In the genomic region with DNA sequence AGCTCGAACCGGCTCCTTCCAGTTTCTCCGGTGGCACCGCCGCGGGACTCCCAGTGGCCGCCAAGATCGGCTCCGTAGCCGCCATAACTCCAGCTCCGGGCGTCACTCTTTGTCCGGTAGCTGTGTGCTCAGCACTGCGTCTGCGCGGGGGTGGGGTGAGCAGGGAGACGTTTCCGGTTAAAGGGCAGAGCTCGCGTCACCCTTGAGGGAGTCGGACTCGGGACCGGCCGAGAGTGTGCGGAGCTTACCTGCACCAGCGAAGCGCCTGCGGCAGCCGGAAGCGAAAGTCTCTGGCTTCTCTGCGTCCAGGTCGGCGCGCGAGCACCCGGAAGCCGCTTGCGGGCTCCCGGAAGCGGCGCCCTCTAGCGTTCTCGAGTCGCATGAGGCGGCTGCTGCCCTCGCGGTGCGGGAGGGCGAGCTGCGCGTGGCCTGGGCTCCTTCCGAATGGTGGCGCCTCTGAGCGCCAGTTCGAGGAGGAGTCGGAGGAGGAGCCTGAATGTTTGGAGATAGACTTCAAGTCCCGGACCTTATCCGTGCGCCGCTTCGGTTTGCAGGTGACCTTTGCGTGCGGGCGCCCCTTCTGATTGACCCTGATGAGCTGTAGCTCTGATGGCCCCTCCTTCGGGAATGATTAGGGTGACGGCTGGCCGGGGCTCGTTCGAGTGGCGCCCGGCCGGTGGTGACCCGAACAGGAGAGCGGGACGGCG, we compare ENCODE assay signal across 1 cellular context.
TF ChIP-seq lines count a peak whose summit lies in the region.

A gene (minus strand): TSS at position 303 of the 707 bp plus-strand sequence. CDS start 218 bp downstream, at position 85.

TF ChIP-seq in K562, 482 proteins besides CTCF, POLR2A, EP300 and RAD21 (continued from another document and continues in another):
- TF ChIP-seq ETS2 (tag; IDR thresholded peaks at IDR 0.05; ENCODE audit: borderline replicate concordance, poor library complexity, severe bottlenecking), result no peak
- peak; percentile 85 for TF ChIP-seq PML (IDR thresholded peaks at IDR 0.05; ENCODE audit: low read length)
- TF ChIP-seq PURB (CRISPR knock-in tag; IDR thresholded peaks at IDR 0.05; ENCODE audit: low read depth), result no peak
- TF ChIP-seq POU5F1 (IDR thresholded peaks at IDR 0.05; ENCODE audit: borderline replicate concordance, low read depth, low read length, partially characterized antibody), result no peak
- TF ChIP-seq SRSF7 (optimal IDR thresholded peaks at IDR 0.05; ENCODE audit: low read depth, low read length), result no peak
- no peak for TF ChIP-seq FOXJ2 (tag; IDR thresholded peaks at IDR 0.05)
- peak; percentile 88 for TF ChIP-seq PHF8 (IDR thresholded peaks at IDR 0.05; ENCODE audit: borderline replicate concordance, low read length)
- TF ChIP-seq ATF7 (IDR thresholded peaks at IDR 0.05), result peak; percentile 94
- TF ChIP-seq, protein P1, sequence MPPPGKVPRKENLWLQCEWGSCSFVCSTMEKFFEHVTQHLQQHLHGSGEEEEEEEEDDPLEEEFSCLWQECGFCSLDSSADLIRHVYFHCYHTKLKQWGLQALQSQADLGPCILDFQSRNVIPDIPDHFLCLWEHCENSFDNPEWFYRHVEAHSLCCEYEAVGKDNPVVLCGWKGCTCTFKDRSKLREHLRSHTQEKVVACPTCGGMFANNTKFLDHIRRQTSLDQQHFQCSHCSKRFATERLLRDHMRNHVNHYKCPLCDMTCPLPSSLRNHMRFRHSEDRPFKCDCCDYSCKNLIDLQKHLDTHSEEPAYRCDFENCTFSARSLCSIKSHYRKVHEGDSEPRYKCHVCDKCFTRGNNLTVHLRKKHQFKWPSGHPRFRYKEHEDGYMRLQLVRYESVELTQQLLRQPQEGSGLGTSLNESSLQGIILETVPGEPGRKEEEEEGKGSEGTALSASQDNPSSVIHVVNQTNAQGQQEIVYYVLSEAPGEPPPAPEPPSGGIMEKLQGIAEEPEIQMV (tag; conservative IDR thresholded peaks at IDR 0.05; ENCODE audit: low read depth), result peak; percentile 85
- TF ChIP-seq, protein P2, sequence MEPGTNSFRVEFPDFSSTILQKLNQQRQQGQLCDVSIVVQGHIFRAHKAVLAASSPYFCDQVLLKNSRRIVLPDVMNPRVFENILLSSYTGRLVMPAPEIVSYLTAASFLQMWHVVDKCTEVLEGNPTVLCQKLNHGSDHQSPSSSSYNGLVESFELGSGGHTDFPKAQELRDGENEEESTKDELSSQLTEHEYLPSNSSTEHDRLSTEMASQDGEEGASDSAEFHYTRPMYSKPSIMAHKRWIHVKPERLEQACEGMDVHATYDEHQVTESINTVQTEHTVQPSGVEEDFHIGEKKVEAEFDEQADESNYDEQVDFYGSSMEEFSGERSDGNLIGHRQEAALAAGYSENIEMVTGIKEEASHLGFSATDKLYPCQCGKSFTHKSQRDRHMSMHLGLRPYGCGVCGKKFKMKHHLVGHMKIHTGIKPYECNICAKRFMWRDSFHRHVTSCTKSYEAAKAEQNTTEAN (CRISPR knock-in tag; IDR thresholded peaks at IDR 0.05), result no peak
- TF ChIP-seq, protein P3, sequence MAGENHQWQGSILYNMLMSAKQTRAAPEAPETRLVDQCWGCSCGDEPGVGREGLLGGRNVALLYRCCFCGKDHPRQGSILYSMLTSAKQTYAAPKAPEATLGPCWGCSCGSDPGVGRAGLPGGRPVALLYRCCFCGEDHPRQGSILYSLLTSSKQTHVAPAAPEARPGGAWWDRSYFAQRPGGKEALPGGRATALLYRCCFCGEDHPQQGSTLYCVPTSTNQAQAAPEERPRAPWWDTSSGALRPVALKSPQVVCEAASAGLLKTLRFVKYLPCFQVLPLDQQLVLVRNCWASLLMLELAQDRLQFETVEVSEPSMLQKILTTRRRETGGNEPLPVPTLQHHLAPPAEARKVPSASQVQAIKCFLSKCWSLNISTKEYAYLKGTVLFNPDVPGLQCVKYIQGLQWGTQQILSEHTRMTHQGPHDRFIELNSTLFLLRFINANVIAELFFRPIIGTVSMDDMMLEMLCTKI (IDR thresholded peaks at IDR 0.05; ENCODE audit: partially characterized antibody), result no peak
- TF ChIP-seq SRSF1 (IDR thresholded peaks at IDR 0.05; ENCODE audit: low read depth, low read length), result 0 out of 2 replicates have a peak, but pooled peaks have one; percentile 49
- peak; percentile 58 for TF ChIP-seq HDAC3 (IDR thresholded peaks at IDR 0.05; ENCODE audit: borderline replicate concordance, partially characterized antibody)
- TF ChIP-seq MTA3 (IDR thresholded peaks at IDR 0.05; ENCODE audit: borderline replicate concordance), result peak; percentile 95
- peak; percentile 30; the same call in 1 of the 2 replicates for TF ChIP-seq OTX1 (CRISPR knock-in tag; IDR thresholded peaks at IDR 0.05)
- no peak for TF ChIP-seq KLF10 (CRISPR knock-in tag; IDR thresholded peaks at IDR 0.05)
- TF ChIP-seq ESRRA (IDR thresholded peaks at IDR 0.05; ENCODE audit: borderline replicate concordance, low read depth), result peak; percentile 93
- TF ChIP-seq ZNF347 (CRISPR knock-in tag; IDR thresholded peaks at IDR 0.05; ENCODE audit: low read depth), result no peak
- TF ChIP-seq EGR1 (conservative IDR thresholded peaks at IDR 0.05), result peak; percentile 46; the same call in 1 of the 2 replicates
- peak; percentile 89 for TF ChIP-seq PHF20 (IDR thresholded peaks at IDR 0.05; ENCODE audit: partially characterized antibody)
- TF ChIP-seq TAL1 (IDR thresholded peaks at IDR 0.05), result no peak; the same call in 1 of the 2 replicates
- TF ChIP-seq ZNF212 (CRISPR knock-in tag; IDR thresholded peaks at IDR 0.05), result no peak
- peak; percentile 93 for TF ChIP-seq RBBP5 (IDR thresholded peaks at IDR 0.05; ENCODE audit: borderline replicate concordance, insufficient read depth, low read length, poor library complexity, severe bottlenecking)
- TF ChIP-seq ZNF174 (CRISPR knock-in tag; IDR thresholded peaks at IDR 0.05), result no peak
- no peak; the same call in 1 of the 2 replicates for TF ChIP-seq ZNF24 (IDR thresholded peaks at IDR 0.05)
- peak; percentile 85; the same call in 1 of the 2 replicates for TF ChIP-seq ELF2 (CRISPR knock-in tag; IDR thresholded peaks at IDR 0.05)
- no peak for TF ChIP-seq YBX1 (IDR thresholded peaks at IDR 0.05)
- no peak for TF ChIP-seq SLC30A9 (CRISPR knock-in tag; IDR thresholded peaks at IDR 0.05)
- TF ChIP-seq, protein P4, sequence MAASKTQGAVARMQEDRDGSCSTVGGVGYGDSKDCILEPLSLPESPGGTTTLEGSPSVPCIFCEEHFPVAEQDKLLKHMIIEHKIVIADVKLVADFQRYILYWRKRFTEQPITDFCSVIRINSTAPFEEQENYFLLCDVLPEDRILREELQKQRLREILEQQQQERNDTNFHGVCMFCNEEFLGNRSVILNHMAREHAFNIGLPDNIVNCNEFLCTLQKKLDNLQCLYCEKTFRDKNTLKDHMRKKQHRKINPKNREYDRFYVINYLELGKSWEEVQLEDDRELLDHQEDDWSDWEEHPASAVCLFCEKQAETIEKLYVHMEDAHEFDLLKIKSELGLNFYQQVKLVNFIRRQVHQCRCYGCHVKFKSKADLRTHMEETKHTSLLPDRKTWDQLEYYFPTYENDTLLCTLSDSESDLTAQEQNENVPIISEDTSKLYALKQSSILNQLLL (CRISPR knock-in tag; IDR thresholded peaks at IDR 0.05; ENCODE audit: borderline replicate concordance), result no peak
- no peak for TF ChIP-seq CAMTA2 (CRISPR knock-in tag; conservative IDR thresholded peaks at IDR 0.05)
- TF ChIP-seq WHSC1 (IDR thresholded peaks at IDR 0.05; ENCODE audit: low read length), result no peak
- TF ChIP-seq EWSR1 (IDR thresholded peaks at IDR 0.05; ENCODE audit: borderline replicate concordance, low read depth, partially characterized antibody), result no peak
- peak; percentile 97 for TF ChIP-seq L3MBTL2 (IDR thresholded peaks at IDR 0.05)
- TF ChIP-seq, protein P5, sequence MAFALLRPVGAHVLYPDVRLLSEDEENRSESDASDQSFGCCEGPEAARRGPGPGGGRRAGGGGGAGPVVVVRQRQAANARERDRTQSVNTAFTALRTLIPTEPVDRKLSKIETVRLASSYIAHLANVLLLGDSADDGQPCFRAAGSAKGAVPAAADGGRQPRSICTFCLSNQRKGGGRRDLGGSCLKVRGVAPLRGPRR (CRISPR knock-in tag; IDR thresholded peaks at IDR 0.05), result no peak
- no peak for TF ChIP-seq SETDB1 (IDR thresholded peaks at IDR 0.05; ENCODE audit: low read length)
- no peak for TF ChIP-seq PTTG1 (tag; IDR thresholded peaks at IDR 0.05; ENCODE audit: low read depth)
- TF ChIP-seq SMAD4 (CRISPR knock-in tag; conservative IDR thresholded peaks at IDR 0.05), result peak; percentile 62; the same call in 1 of the 2 replicates
- TF ChIP-seq, protein P6, sequence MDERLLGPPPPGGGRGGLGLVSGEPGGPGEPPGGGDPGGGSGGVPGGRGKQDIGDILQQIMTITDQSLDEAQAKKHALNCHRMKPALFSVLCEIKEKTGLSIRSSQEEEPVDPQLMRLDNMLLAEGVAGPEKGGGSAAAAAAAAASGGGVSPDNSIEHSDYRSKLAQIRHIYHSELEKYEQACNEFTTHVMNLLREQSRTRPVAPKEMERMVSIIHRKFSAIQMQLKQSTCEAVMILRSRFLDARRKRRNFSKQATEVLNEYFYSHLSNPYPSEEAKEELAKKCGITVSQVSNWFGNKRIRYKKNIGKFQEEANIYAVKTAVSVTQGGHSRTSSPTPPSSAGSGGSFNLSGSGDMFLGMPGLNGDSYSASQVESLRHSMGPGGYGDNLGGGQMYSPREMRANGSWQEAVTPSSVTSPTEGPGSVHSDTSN (CRISPR knock-in tag; IDR thresholded peaks at IDR 0.05; ENCODE audit: low read depth), result no peak
- TF ChIP-seq, protein P6 (tag; conservative IDR thresholded peaks at IDR 0.05; ENCODE audit: low read depth), result no peak
- TF ChIP-seq, protein P7, sequence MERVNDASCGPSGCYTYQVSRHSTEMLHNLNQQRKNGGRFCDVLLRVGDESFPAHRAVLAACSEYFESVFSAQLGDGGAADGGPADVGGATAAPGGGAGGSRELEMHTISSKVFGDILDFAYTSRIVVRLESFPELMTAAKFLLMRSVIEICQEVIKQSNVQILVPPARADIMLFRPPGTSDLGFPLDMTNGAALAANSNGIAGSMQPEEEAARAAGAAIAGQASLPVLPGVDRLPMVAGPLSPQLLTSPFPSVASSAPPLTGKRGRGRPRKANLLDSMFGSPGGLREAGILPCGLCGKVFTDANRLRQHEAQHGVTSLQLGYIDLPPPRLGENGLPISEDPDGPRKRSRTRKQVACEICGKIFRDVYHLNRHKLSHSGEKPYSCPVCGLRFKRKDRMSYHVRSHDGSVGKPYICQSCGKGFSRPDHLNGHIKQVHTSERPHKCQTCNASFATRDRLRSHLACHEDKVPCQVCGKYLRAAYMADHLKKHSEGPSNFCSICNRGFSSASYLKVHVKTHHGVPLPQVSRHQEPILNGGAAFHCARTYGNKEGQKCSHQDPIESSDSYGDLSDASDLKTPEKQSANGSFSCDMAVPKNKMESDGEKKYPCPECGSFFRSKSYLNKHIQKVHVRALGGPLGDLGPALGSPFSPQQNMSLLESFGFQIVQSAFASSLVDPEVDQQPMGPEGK (CRISPR knock-in tag; IDR thresholded peaks at IDR 0.05; ENCODE audit: borderline replicate concordance), result no peak
- TF ChIP-seq, protein P8, sequence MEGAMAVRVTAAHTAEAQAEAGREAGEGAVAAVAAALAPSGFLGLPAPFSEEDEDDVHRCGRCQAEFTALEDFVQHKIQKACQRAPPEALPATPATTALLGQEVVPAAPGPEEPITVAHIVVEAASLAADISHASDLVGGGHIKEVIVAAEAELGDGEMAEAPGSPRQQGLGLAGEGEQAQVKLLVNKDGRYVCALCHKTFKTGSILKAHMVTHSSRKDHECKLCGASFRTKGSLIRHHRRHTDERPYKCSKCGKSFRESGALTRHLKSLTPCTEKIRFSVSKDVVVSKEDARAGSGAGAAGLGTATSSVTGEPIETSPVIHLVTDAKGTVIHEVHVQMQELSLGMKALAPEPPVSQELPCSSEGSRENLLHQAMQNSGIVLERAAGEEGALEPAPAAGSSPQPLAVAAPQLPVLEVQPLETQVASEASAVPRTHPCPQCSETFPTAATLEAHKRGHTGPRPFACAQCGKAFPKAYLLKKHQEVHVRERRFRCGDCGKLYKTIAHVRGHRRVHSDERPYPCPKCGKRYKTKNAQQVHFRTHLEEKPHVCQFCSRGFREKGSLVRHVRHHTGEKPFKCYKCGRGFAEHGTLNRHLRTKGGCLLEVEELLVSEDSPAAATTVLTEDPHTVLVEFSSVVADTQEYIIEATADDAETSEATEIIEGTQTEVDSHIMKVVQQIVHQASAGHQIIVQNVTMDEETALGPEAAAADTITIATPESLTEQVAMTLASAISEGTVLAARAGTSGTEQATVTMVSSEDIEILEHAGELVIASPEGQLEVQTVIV (CRISPR knock-in tag; IDR thresholded peaks at IDR 0.05; ENCODE audit: borderline replicate concordance), result no peak
- 0 out of 2 replicates have a peak, but pooled peaks have one; percentile 80 for TF ChIP-seq FOXK1 (CRISPR knock-in tag; IDR thresholded peaks at IDR 0.05; ENCODE audit: borderline replicate concordance)
- no peak for TF ChIP-seq ZNF253 (CRISPR knock-in tag; conservative IDR thresholded peaks at IDR 0.05)
- TF ChIP-seq CC2D1A (IDR thresholded peaks at IDR 0.05), result peak; percentile 20; the same call in 1 of the 2 replicates
- TF ChIP-seq, protein P9, sequence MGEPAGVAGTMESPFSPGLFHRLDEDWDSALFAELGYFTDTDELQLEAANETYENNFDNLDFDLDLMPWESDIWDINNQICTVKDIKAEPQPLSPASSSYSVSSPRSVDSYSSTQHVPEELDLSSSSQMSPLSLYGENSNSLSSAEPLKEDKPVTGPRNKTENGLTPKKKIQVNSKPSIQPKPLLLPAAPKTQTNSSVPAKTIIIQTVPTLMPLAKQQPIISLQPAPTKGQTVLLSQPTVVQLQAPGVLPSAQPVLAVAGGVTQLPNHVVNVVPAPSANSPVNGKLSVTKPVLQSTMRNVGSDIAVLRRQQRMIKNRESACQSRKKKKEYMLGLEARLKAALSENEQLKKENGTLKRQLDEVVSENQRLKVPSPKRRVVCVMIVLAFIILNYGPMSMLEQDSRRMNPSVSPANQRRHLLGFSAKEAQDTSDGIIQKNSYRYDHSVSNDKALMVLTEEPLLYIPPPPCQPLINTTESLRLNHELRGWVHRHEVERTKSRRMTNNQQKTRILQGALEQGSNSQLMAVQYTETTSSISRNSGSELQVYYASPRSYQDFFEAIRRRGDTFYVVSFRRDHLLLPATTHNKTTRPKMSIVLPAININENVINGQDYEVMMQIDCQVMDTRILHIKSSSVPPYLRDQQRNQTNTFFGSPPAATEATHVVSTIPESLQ (CRISPR knock-in tag; IDR thresholded peaks at IDR 0.05), result 0 out of 2 replicates have a peak, but pooled peaks have one; percentile 61
- TF ChIP-seq RNF2 (IDR thresholded peaks at IDR 0.05), result peak; percentile 58
- TF ChIP-seq, protein P10, sequence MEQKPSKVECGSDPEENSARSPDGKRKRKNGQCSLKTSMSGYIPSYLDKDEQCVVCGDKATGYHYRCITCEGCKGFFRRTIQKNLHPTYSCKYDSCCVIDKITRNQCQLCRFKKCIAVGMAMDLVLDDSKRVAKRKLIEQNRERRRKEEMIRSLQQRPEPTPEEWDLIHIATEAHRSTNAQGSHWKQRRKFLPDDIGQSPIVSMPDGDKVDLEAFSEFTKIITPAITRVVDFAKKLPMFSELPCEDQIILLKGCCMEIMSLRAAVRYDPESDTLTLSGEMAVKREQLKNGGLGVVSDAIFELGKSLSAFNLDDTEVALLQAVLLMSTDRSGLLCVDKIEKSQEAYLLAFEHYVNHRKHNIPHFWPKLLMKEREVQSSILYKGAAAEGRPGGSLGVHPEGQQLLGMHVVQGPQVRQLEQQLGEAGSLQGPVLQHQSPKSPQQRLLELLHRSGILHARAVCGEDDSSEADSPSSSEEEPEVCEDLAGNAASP (IDR thresholded peaks at IDR 0.05), result no peak
